In genomic region chr21:33403128-33403785, GRCh38 we compare ENCODE assay signal across 8 cellular contexts. TPM values are rescaled to one million over a fixed set of nuclear protein-coding genes. Genes with fewer than 3 reads are reported as not detected.
DNase-seq lines count a peak whose midpoint lies in the region; ATAC-seq and TF ChIP-seq lines count a peak whose summit lies in the region.

A gene with protein sequence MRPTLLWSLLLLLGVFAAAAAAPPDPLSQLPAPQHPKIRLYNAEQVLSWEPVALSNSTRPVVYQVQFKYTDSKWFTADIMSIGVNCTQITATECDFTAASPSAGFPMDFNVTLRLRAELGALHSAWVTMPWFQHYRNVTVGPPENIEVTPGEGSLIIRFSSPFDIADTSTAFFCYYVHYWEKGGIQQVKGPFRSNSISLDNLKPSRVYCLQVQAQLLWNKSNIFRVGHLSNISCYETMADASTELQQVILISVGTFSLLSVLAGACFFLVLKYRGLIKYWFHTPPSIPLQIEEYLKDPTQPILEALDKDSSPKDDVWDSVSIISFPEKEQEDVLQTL (plus strand): TSS chr21:33403413. CDS start chr21:33403544, 131 bp downstream.

- no peaks in the 10 kb centered on the region for H3K9me3 ChIP-seq in BE2C
- no peaks in the 10 kb centered on the region for H3K9me3 ChIP-seq in neutrophil

- TF ChIP-seq CTCF in BE2C (IDR thresholded peaks at IDR 0.05; ENCODE audit: low read depth, low read length) = no peak
- TF ChIP-seq CTCF in neutrophil (IDR thresholded peaks at IDR 0.05) = no peak

- H3K4me1 ChIP-seq in BE2C = no peaks in the 10 kb centered on the region
- peaks cover 81 to 82% of the 10 kb centered on the region in 2 experiments for H3K4me1 ChIP-seq in neutrophil (ENCODE audit: control insufficient read depth in 1 of 2, insufficient read depth in 1 of 2, low read depth in 1 of 2, low read length in 1 of 2)

- H3K27me3 ChIP-seq in BE2C = no peaks in the 10 kb centered on the region
- H3K27me3 ChIP-seq in neutrophil = no peaks in the 10 kb centered on the region

- H3K36me3 ChIP-seq in BE2C (no peaks in the 10 kb centered on the region), neutrophil (peaks cover 30% of the 10 kb centered on the region)

- peak within 1 kb of the TSS; percentile 100 for H3K27ac ChIP-seq in neutrophil

- DNase-seq in BE2C (peak; percentile 43), NCI-H510A (lab: John Stamatoyannopoulos, UW) (peak; percentile 34), germinal center (ENCODE audit: low spot score) (peak; percentile 81), NCI-H2029 treated with DMSO at 0.1 percent for 48 hours (lab: John Stamatoyannopoulos, UW) (no peak), NCI-H1694 (lab: John Stamatoyannopoulos, UW) (no peak)
- DNase-seq in activated naive CD4-positive, alpha-beta T cell treated with Interleukin-2 at 50 U/mL for 16 hours = peak; percentile 43

- peak within 1 kb of the TSS; percentile 75 for H3K4me3 ChIP-seq in BE2C (ENCODE audit: low read depth, low read length)
- H3K4me3 ChIP-seq in neutrophil (ENCODE audit: low read depth in 1 of 2, low read length in 1 of 2) = peak within 1 kb of the TSS; percentile 93 to 100

- peak; percentile 46 for ATAC-seq in GM19351 (IDR thresholded peaks at IDR 0.05; ENCODE audit: unreplicated experiment)

RNA-seq across cellular contexts. Expression of the gene that starts here (rescaled TPM):
- 21.1 TPM for polyA plus RNA-seq in BE2C (2012; ENCODE audit: insufficient read depth, insufficient read length, low read depth)

Comparison
In these comparisons a context has a peak if more than half of its experiments do, and no peak if none do; other contexts are left out.
1. DNase-seq: peak in BE2C (single experiment), NCI-H510A (single experiment), activated naive CD4-positive, alpha-beta T cell treated with Interleukin-2 at 50 U/mL for 16 hours (single experiment) and germinal center (single experiment); none in NCI-H2029 treated with DMSO at 0.1 percent for 48 hours (single experiment) and NCI-H1694 (single experiment).